In genomic region chr15:58535337-58535736, GRCh38 we compare ENCODE assay signal across 25 cellular contexts.
"Had no signal": no experiment of that assay in that cellular context is flagged by ENCODE, and none has a peak within 500 bp of the region (broad histone marks: within the 10 kb centered on the region; RNA-seq: fewer than 3 reads in every experiment).

No MANE protein-coding gene starts in this region.

- H3K4me1 ChIP-seq: gastroesophageal sphincter, neural progenitor cell, parathyroid adenoma, right atrium auricular region, suprapubic skin, tibial artery, upper lobe of right lung had no signal

- H3K27ac ChIP-seq: gastroesophageal sphincter, neural progenitor cell, parathyroid adenoma, right atrium auricular region, suprapubic skin, tibial artery, upper lobe of right lung, WERI-Rb-1 had no signal

- H3K4me3 ChIP-seq: gastroesophageal sphincter, neural progenitor cell, right atrium auricular region, suprapubic skin, tibial artery, upper lobe of right lung had no signal

- DNase-seq: activated CD4-positive, alpha-beta memory T cell treated with anti-CD3 and anti-CD28 coated beads, Interleukin-2, amount 10 ng/mL, durations not matched to agents 7 days and 5 days; activated CD4-positive, alpha-beta T cell treated with anti-CD3 and anti-CD28 coated beads, Interleukin-2, amount 10 ng/mL, durations not matched to agents 7 days and 5 days; activated naive CD8-positive, alpha-beta T cell treated with anti-CD3 and anti-CD28 coated beads, Interleukin-2, amount 50 U/mL, for 24 hours; activated T-cell treated with anti-CD3 and anti-CD28 coated beads, Interleukin-2, amount 50 U/mL, for 48 hours; amygdala; caudate nucleus; hippocampal formation; left cardiac atrium; natural killer cell; occipital lobe; stimulated activated CD4-positive, alpha-beta T cell treated with anti-CD3 and anti-CD28 coated beads, Interleukin-15, amount 100 ng/mL, for 24 hours; stimulated activated CD4-positive, alpha-beta T cell treated with anti-CD3 and anti-CD28 coated beads, Interleukin-2, amount 100 ng/mL, for 24 hours; stimulated activated naive CD4-positive, alpha-beta T cell; T1000; tibial artery; upper lobe of right lung; WERI-Rb-1 had no signal

- H3K9ac ChIP-seq: neural progenitor cell, parathyroid adenoma had no signal

- H2AFZ ChIP-seq: neural progenitor cell, parathyroid adenoma had no signal

- ATAC-seq: activated CD4-positive, CD25-positive, alpha-beta regulatory T cell treated with anti-CD3 and anti-CD28 coated beads, Interleukin-2, amount 50 U/mL, for 24 hours; activated naive CD8-positive, alpha-beta T cell treated with anti-CD3 and anti-CD28 coated beads, Interleukin-2, amount 50 U/mL, for 24 hours; gastroesophageal sphincter; left cardiac atrium; natural killer cell; upper lobe of right lung had no signal

- H3K36me3 ChIP-seq: gastroesophageal sphincter, neural progenitor cell, right atrium auricular region, suprapubic skin, tibial artery, upper lobe of right lung, WERI-Rb-1 had no signal

- H3K79me2 ChIP-seq: parathyroid adenoma had no signal

- H3K4me2 ChIP-seq: neural progenitor cell had no signal

- H3K9me3 ChIP-seq: gastroesophageal sphincter, right atrium auricular region, suprapubic skin, tibial artery, upper lobe of right lung had no signal

- FAIRE-seq: endothelial cell of umbilical vein, keratinocyte had no signal

- H3K27me3 ChIP-seq: gastroesophageal sphincter, neural progenitor cell, right atrium auricular region, suprapubic skin, tibial artery, upper lobe of right lung had no signal
